Comparison of ENCODE assay signal across 24 cellular contexts in the genomic region with DNA sequence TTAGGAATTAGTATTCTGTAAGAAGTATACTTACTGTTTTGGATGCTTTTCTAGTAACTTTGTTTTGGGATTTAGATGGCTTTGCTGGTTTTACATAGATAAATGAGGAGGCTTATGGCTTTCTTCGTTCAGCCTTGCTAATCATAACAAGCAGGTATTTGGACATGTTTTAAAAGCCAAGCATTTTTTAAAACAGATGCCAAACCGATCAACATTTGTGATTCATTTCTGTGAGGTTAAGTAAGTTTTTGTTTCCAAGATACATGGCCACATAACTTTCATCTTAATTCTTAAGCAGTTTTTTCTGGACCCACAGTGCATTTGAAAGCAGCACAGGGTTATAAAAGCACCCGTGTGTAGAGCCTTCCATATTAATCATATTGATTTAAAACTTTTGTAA.
"Had no signal": no experiment of that assay in that cellular context is flagged by ENCODE, and none has a peak within 500 bp of the region (broad histone marks: within the 10 kb centered on the region; RNA-seq: fewer than 3 reads in every experiment).

No MANE protein-coding gene starts in this region.

- H3K9me3 ChIP-seq: gastrocnemius medialis, heart right ventricle, left ventricle myocardium inferior, lower lobe of right lung, psoas muscle, right lobe of liver, tibial artery, upper lobe of right lung, vagina had no signal

- DNase-seq: cortex of kidney; dorsolateral prefrontal cortex; effector CD8-positive, alpha-beta T cell; gastrocnemius medialis; heart right ventricle; kidney; left cardiac atrium; left ventricle myocardium inferior; lower lobe of right lung; naive B cell; nephron progenitor cell; psoas muscle; retina; right lobe of liver; stimulated activated CD4-positive, alpha-beta T cell treated with anti-CD3 and anti-CD28 coated beads, Interleukin-4, amount 100 ng/mL, for 1 hour; stimulated activated CD8-positive, alpha-beta memory T cell treated with anti-CD3 and anti-CD28 coated beads, Interleukin-4, amount 100 ng/mL, for 48 hours; stimulated activated naive CD8-positive, alpha-beta T cell treated with anti-CD3 and anti-CD28 coated beads, Interleukin-15, Interleukin-2, amounts not matched to agents 100 U/mL and 50 U/mL, for 24 hours; tibial artery; upper lobe of right lung had no signal

- H3K4me3 Mint-ChIP-seq: memory B cell; naive B cell; nephron progenitor cell; stimulated activated effector memory CD8-positive, alpha-beta T cell treated with anti-CD3 and anti-CD28 coated beads, Interleukin-12 subunit alpha, Interleukin-12 subunit beta, amount 100 ng/mL, for 72 hours had no signal

- H3K27ac Mint-ChIP-seq: memory B cell, nephron progenitor cell had no signal

- FAIRE-seq: endometrium, kidney had no signal

- H3K4me1 ChIP-seq: gastrocnemius medialis, lower lobe of right lung, psoas muscle, right lobe of liver, upper lobe of right lung, vagina had no signal

- H3K27ac ChIP-seq: dorsolateral prefrontal cortex, gastrocnemius medialis, heart right ventricle, left ventricle myocardium inferior, lower lobe of right lung, psoas muscle, right lobe of liver, tibial artery, upper lobe of right lung, vagina had no signal

- H3K36me3 Mint-ChIP-seq: stimulated activated effector memory CD8-positive, alpha-beta T cell treated with anti-CD3 and anti-CD28 coated beads, Interleukin-12 subunit alpha, Interleukin-12 subunit beta, amount 100 ng/mL, for 72 hours had no signal

- H3K4me3 ChIP-seq: dorsolateral prefrontal cortex, gastrocnemius medialis, heart right ventricle, left ventricle myocardium inferior, lower lobe of right lung, psoas muscle, right lobe of liver, tibial artery, upper lobe of right lung, vagina had no signal

- H3K4me1 Mint-ChIP-seq: memory B cell, naive B cell, nephron progenitor cell had no signal

- H3K9me3 Mint-ChIP-seq: memory B cell; naive B cell; nephron progenitor cell; stimulated activated effector memory CD8-positive, alpha-beta T cell treated with anti-CD3 and anti-CD28 coated beads, Interleukin-12 subunit alpha, Interleukin-12 subunit beta, amount 100 ng/mL, for 72 hours had no signal

- H3K27me3 Mint-ChIP-seq: memory B cell, naive B cell had no signal

- H3K27me3 ChIP-seq: dorsolateral prefrontal cortex, gastrocnemius medialis, heart right ventricle, right lobe of liver, tibial artery, upper lobe of right lung, vagina had no signal

- ATAC-seq: esophagus mucosa; gastrocnemius medialis; heart right ventricle; left cardiac atrium; lower lobe of right lung; psoas muscle; right lobe of liver; stimulated activated effector memory CD8-positive, alpha-beta T cell treated with anti-CD3 and anti-CD28 coated beads, Interleukin-12 subunit alpha, Interleukin-12 subunit beta, amount 100 ng/mL, for 72 hours; stimulated activated naive CD8-positive, alpha-beta T cell treated with anti-CD3 and anti-CD28 coated beads, Interleukin-15, Interleukin-2, amounts not matched to agents 100 U/mL and 50 U/mL, for 24 hours; upper lobe of right lung had no signal
